Comparison of ENCODE assay signal across 1 cellular context in the genomic region with DNA sequence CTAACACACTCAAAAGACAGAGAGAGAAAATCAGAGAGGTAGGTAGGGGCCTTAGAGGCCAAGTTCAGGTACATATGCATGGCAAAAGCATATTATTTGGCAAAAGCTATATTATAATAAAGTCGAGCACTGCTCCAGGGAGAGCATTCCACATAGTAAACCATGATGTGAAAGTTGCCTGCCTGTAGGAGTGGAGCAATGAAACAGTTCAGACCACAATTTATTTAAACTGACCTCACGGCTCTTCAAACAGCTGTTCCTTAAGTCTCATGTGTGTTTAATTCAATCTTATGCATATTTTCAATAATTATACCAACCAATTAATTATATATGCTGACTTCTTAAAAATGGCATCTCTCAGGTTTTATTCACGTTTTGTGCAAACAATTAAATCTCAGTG.
TF ChIP-seq lines count a peak whose summit lies in the region.

No MANE protein-coding gene starts in this region.

TF ChIP-seq in HepG2, 621 proteins besides CTCF, POLR2A, EP300 and RAD21:
- TF ChIP-seq RAD51 (IDR thresholded peaks at IDR 0.05; ENCODE audit: borderline replicate concordance) (no peak), ZNF564 (CRISPR knock-in tag; IDR thresholded peaks at IDR 0.05) (no peak), ZNF841 (CRISPR knock-in tag; IDR thresholded peaks at IDR 0.05; ENCODE audit: borderline replicate concordance) (no peak), RBFOX2 (IDR thresholded peaks at IDR 0.05; ENCODE audit: low read depth, low read length) (peak; percentile 36; the same call in 1 of the 2 replicates)
